Comparison of ENCODE assay signal across 8 cellular contexts in genomic region chr14:88385212-88386101, GRCh38. TPM values are rescaled to one million over a fixed set of nuclear protein-coding genes. Genes with fewer than 3 reads are reported as not detected.
A peak's percentile ranks its signal among the peaks of the same experiment; 100 is the strongest.
DNase-seq lines count a peak whose midpoint lies in the region; ATAC-seq and TF ChIP-seq lines count a peak whose summit lies in the region.

TSS of gene SPATA7 (plus strand) at chr14:88385657. CDS start at chr14:88385819, 162 bp downstream.

- no peaks in the 10 kb centered on the region for H3K36me3 Mint-ChIP-seq in activated CD4-positive, alpha-beta T cell treated with anti-CD3 and anti-CD28 coated beads for 36 hours (ENCODE audit: low read depth)

- DNase-seq in AML-193 (lab: John Stamatoyannopoulos, UW) (peak; percentile 72 to 74), NCI-H345 (lab: John Stamatoyannopoulos, UW) (peak; percentile 95), kidney epithelial cell (ENCODE audit: low read depth) (peak; percentile 53)
- DNase-seq in activated CD4-positive, alpha-beta T cell treated with anti-CD3 and anti-CD28 coated beads for 36 hours: peak; percentile 93
- DNase-seq in stimulated activated CD4-positive, alpha-beta T cell treated with anti-CD3 and anti-CD28 coated beads, Interleukin-15, amount 100 ng/mL, for 24 hours: peak; percentile 94

- CTCF ChIA-PET in activated CD4-positive, alpha-beta T cell treated with anti-CD3 and anti-CD28 coated beads for 36 hours (lab: Charles Lee): interaction anchor here (0.6 to 1.9 kb wide), 5 partner anchors 106 to 485 kb away, joined by 3 to 7 read pairs (median 3); no protein-coding TSS in a partner anchor

- ATAC-seq in GM19025 (IDR thresholded peaks at IDR 0.05; ENCODE audit: low read depth, unreplicated experiment): peak; percentile 99
- peak; percentile 99 for ATAC-seq in HG03280 (IDR thresholded peaks at IDR 0.05; ENCODE audit: unreplicated experiment)
- ATAC-seq in activated CD4-positive, alpha-beta T cell treated with anti-CD3 and anti-CD28 coated beads for 36 hours: peak; percentile 99

- TF ChIP-seq CTCF in kidney epithelial cell (IDR thresholded peaks at IDR 0.05; ENCODE audit: insufficient read depth, low read length, poor library complexity, severe bottlenecking): no peak

- H3K27me3 Mint-ChIP-seq in activated CD4-positive, alpha-beta T cell treated with anti-CD3 and anti-CD28 coated beads for 36 hours: no peaks in the 10 kb centered on the region

- no peaks in the 10 kb centered on the region for H3K27me3 ChIP-seq in kidney epithelial cell (ENCODE audit: control insufficient read depth, insufficient read depth, low read length)

- H3K4me1 Mint-ChIP-seq in activated CD4-positive, alpha-beta T cell treated with anti-CD3 and anti-CD28 coated beads for 36 hours: peaks cover 17% of the 10 kb centered on the region

- peak within 1 kb of the TSS; percentile 88 for H3K27ac Mint-ChIP-seq in activated CD4-positive, alpha-beta T cell treated with anti-CD3 and anti-CD28 coated beads for 36 hours

- H3K9me3 Mint-ChIP-seq in activated CD4-positive, alpha-beta T cell treated with anti-CD3 and anti-CD28 coated beads for 36 hours (ENCODE audit: low read depth): no peaks in the 10 kb centered on the region

- intact Hi-C loops in activated CD4-positive, alpha-beta T cell treated with anti-CD3 and anti-CD28 coated beads for 36 hours (cut with DNase I, micrococcal nuclease): loop anchor here in 1 of 2 experiments (2.0 to 10.0 kb wide), 4 partner anchors 177 to 441 kb away; partner anchors contain the start of genes GALC and ZC3H14

- H3K4me3 ChIP-seq in kidney epithelial cell (ENCODE audit: low read depth, low read length): peak within 1 kb of the TSS; percentile 97

- H3K36me3 ChIP-seq in kidney epithelial cell (ENCODE audit: control insufficient read depth, insufficient read depth, low read length): no peaks in the 10 kb centered on the region

- peak within 1 kb of the TSS; percentile 96 for H3K4me3 Mint-ChIP-seq in activated CD4-positive, alpha-beta T cell treated with anti-CD3 and anti-CD28 coated beads for 36 hours

- H3K27ac ChIP-seq in cingulate gyrus (ENCODE audit: low read depth, low read length): peak within 1 kb of the TSS; percentile 65

- POLR2A ChIA-PET in activated CD4-positive, alpha-beta T cell treated with anti-CD3 and anti-CD28 coated beads for 36 hours (lab: Charles Lee): no interaction called here

RNA-seq across cellular contexts. Expression of gene SPATA7, which starts in this region (rescaled TPM):
- 1 to 10 TPM; 3.4 to 4.0 TPM for total RNA-seq in activated CD4-positive, alpha-beta T cell treated with anti-CD3 and anti-CD28 coated beads for 36 hours
- 10.8 and 14.1 TPM in 2 replicates for total RNA-seq in kidney epithelial cell

Comparison
In these comparisons a context has a peak if more than half of its experiments do, and no peak if none do; other contexts are left out.
1. Peak in every context shown above with its lines: DNase-seq, ATAC-seq, H3K4me3 ChIP-seq and H3K27ac ChIP-seq.